ENCODE assay signal across 8 cellular contexts in the genomic region with DNA sequence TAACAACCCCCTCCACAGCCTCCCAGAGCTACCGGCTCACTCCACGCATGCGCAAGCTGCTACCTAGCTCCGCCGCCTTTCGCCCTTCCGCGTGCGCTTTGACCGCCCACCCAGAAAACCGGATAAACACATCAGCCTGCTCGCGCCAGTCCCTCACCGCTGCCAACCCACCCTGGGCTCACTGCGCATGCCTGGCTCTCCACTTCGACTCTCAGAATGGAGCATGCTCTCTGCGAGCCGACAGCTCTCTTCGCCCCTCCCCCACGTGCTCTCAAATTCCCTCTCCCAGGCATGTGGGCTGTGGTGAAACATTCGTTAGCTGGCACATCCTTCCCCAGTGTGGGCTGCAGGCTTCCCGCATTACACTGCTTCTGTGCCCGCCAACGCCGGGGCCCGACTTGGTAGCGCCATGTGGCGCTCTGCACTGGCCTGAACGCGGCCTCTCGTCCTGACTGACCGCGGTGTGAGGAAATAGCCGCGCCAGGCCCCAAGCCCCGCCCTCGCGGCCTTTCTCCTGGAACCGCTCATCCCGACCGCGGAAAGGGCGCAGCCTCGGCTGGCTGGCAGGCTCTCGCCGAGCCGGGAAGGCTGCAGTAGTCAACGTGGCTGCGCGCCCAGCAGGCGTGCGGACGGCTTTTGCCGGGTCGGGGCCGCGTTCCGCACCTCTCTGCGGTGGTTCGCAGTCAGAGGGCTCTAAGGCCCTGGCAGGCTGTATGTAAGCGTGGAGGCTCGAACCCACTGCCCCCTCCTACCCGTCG. TPM values are rescaled to one million over a fixed set of nuclear protein-coding genes. Genes with fewer than 3 reads are reported as not detected.
A peak's percentile ranks its signal among the peaks of the same experiment; 100 is the strongest.
DNase-seq lines count a peak whose midpoint lies in the region; ATAC-seq and TF ChIP-seq lines count a peak whose summit lies in the region.

No MANE protein-coding gene starts in this region.

- H3K27me3 ChIP-seq in osteoblast (ENCODE audit: insufficient read depth, low read length) (no peaks in the 10 kb centered on the region), thoracic aorta (replicated peaks; ENCODE audit: insufficient read depth) (no peaks in the 10 kb centered on the region)

- peaks cover 38% of the 10 kb centered on the region for H4K20me1 ChIP-seq in osteoblast (ENCODE audit: insufficient read depth, low read length)

- H3K4me2 ChIP-seq in osteoblast (ENCODE audit: insufficient read depth, low read length) = peak overlapping the region; percentile 94

- peaks cover 33% of the 10 kb centered on the region for H3K4me1 Mint-ChIP-seq in activated naive CD8-positive, alpha-beta T cell treated with anti-CD3 and anti-CD28 coated beads for 36 hours
- peaks cover 28% of the 10 kb centered on the region for H3K4me1 Mint-ChIP-seq in glutamatergic neuron (ENCODE audit: low read depth, unreplicated experiment)

- H3K4me3 Mint-ChIP-seq in activated naive CD8-positive, alpha-beta T cell treated with anti-CD3 and anti-CD28 coated beads for 36 hours = peak overlapping the region; percentile 87
- H3K4me3 Mint-ChIP-seq in glutamatergic neuron (ENCODE audit: unreplicated experiment) = peak overlapping the region; percentile 92

- DNase-seq in NCI-H1105 (lab: John Stamatoyannopoulos, UW) (peak; percentile 100), SKM-1 (lab: John Stamatoyannopoulos, UW; ENCODE audit: unreplicated experiment) (peak; percentile 99), glutamatergic neuron (peak; percentile 99), osteoblast (ENCODE audit: insufficient read length, low spot score, missing footprints) (peak; percentile 100), thoracic aorta (ENCODE audit: low spot score) (peak; percentile 99)
- DNase-seq in activated naive CD8-positive, alpha-beta T cell treated with anti-CD3 and anti-CD28 coated beads for 36 hours = peak; percentile 99

- no peaks in the 10 kb centered on the region for H3K9me3 ChIP-seq in osteoblast (ENCODE audit: low read depth, low read length)
- H3K9me3 ChIP-seq in thoracic aorta = no peaks in the 10 kb centered on the region

- peak; percentile 78 for TF ChIP-seq POLR2A in GM10847 (IDR thresholded peaks at IDR 0.05; ENCODE audit: extremely low read depth, insufficient read length)

- ATAC-seq in HG02642 (IDR thresholded peaks at IDR 0.05; ENCODE audit: poor library complexity, unreplicated experiment) (peak; percentile 71), thoracic aorta (ENCODE audit: insufficient number of reproducible peaks, low FRiP score, low read depth) (peak; percentile 91)

- H3K4me3 ChIP-seq in osteoblast (ENCODE audit: insufficient read depth, low read length) (peak overlapping the region; percentile 97), thoracic aorta (peak overlapping the region; percentile 86)

- peaks cover 37% of the 10 kb centered on the region for H3K36me3 Mint-ChIP-seq in activated naive CD8-positive, alpha-beta T cell treated with anti-CD3 and anti-CD28 coated beads for 36 hours
- H3K36me3 Mint-ChIP-seq in glutamatergic neuron (ENCODE audit: unreplicated experiment) = peaks cover 5% of the 10 kb centered on the region

- H3K27ac ChIP-seq in osteoblast (ENCODE audit: low read depth, low read length) (peak overlapping the region; percentile 92), thoracic aorta (peak overlapping the region; percentile 98 to 99)

- H3K4me1 ChIP-seq in osteoblast (ENCODE audit: insufficient read depth, low read length) = peaks cover 15% of the 10 kb centered on the region
- H3K4me1 ChIP-seq in thoracic aorta (ENCODE audit: control insufficient read depth in 1 of 2, low read depth in 2 of 2) = peaks cover 16 to 23% of the 10 kb centered on the region in 2 donors

- H3K79me2 ChIP-seq in osteoblast (ENCODE audit: insufficient read depth, low read length) = peaks cover 40% of the 10 kb centered on the region

- peaks cover 4% of the 10 kb centered on the region for H3K9me3 Mint-ChIP-seq in activated naive CD8-positive, alpha-beta T cell treated with anti-CD3 and anti-CD28 coated beads for 36 hours
- H3K9me3 Mint-ChIP-seq in glutamatergic neuron (ENCODE audit: unreplicated experiment) = peaks cover 31% of the 10 kb centered on the region

- peak overlapping the region; percentile 98 for H3K27ac Mint-ChIP-seq in activated naive CD8-positive, alpha-beta T cell treated with anti-CD3 and anti-CD28 coated beads for 36 hours
- peak overlapping the region; percentile 99 for H3K27ac Mint-ChIP-seq in glutamatergic neuron (ENCODE audit: unreplicated experiment)

- H3K27me3 Mint-ChIP-seq in activated naive CD8-positive, alpha-beta T cell treated with anti-CD3 and anti-CD28 coated beads for 36 hours = peaks cover 4% of the 10 kb centered on the region
- H3K27me3 Mint-ChIP-seq in glutamatergic neuron (ENCODE audit: unreplicated experiment) = peaks cover 13% of the 10 kb centered on the region

- H3K36me3 ChIP-seq in osteoblast (ENCODE audit: insufficient read depth, low read length) = no peaks in the 10 kb centered on the region
- H3K36me3 ChIP-seq in thoracic aorta = no peaks in the 10 kb centered on the region

- peak overlapping the region; percentile 90 for H2AFZ ChIP-seq in osteoblast (ENCODE audit: low read length)

- no peak for TF ChIP-seq CTCF in glutamatergic neuron (IDR thresholded peaks at IDR 0.05; ENCODE audit: partially characterized antibody, unreplicated experiment)
- no peak for TF ChIP-seq CTCF in osteoblast (IDR thresholded peaks at IDR 0.05; ENCODE audit: extremely low read depth, low read depth, low read length)
- no peak for TF ChIP-seq CTCF in thoracic aorta (IDR thresholded peaks at IDR 0.05)

RNA-seq across cellular contexts. Expression of gene MSL2, which starts 0.4 kb away (rescaled TPM):
- 10 to 100 TPM; 44.0 to 44.1 TPM for total RNA-seq in activated naive CD8-positive, alpha-beta T cell treated with anti-CD3 and anti-CD28 coated beads for 36 hours
- total RNA-seq in glutamatergic neuron (ENCODE audit: unreplicated experiment) (32.8 TPM), osteoblast (18.5 and 19.2 TPM in 2 replicates), thoracic aorta (10 to 100 TPM; 24.0 to 31.4 TPM)

RNA-seq across cellular contexts. Expression of gene PCCB, which starts 53.6 kb away (rescaled TPM):
- total RNA-seq in activated naive CD8-positive, alpha-beta T cell treated with anti-CD3 and anti-CD28 coated beads for 36 hours = 10 to 100 TPM; 58.7 to 59.8 TPM
- total RNA-seq in glutamatergic neuron (ENCODE audit: unreplicated experiment) = 28.1 TPM
- total RNA-seq in osteoblast = 53.9 and 58.9 TPM in 2 replicates
- 10 to 100 TPM; 19.3 to 22.6 TPM for total RNA-seq in thoracic aorta

Comparison
In these comparisons a context has a peak if more than half of its experiments do, and no peak if none do; other contexts are left out.
1. Peak in every context shown above with its lines: DNase-seq, ATAC-seq, H3K4me3 ChIP-seq and H3K27ac ChIP-seq.